In the genomic region with DNA sequence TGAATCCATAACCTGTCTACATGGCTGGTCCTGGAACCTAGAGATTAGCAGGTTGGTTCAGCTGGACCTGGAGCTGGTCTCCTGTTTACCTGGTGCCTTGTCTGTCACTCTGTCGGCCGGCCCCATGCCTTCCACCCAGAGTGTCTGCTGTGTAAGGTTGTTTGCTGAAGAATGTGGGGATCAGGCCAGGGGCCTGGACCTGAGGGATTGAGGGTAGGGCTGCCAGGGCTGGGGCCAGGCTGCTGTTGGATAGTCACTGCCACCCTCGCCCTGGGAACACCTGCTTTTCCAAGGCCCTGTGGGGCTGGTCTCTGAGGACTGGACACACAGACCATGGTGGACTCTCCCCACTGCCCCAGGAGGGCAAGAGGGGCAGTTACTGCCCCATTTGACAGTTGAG, we compare ENCODE assay signal across 12 cellular contexts. TPM values are rescaled to one million over a fixed set of nuclear protein-coding genes. Genes with fewer than 3 reads are reported as not detected.
DNase-seq lines count a peak whose midpoint lies in the region; ATAC-seq, FAIRE-seq and TF ChIP-seq lines count a peak whose summit lies in the region.
"Had no signal": no experiment of that assay in that cellular context is flagged by ENCODE, and none has a peak within 500 bp of the region (broad histone marks: within the 10 kb centered on the region; RNA-seq: fewer than 3 reads in every experiment).

No MANE protein-coding gene starts in this region.

- ATAC-seq in mucosa of descending colon, result no peak
- no peak for ATAC-seq in HG02885 (IDR thresholded peaks at IDR 0.05; ENCODE audit: poor library complexity, unreplicated experiment)
- no peak for ATAC-seq in HG02884 (IDR thresholded peaks at IDR 0.05; ENCODE audit: unreplicated experiment)
- ATAC-seq: activated naive CD4-positive, alpha-beta T cell treated with anti-CD3 and anti-CD28 coated beads, Interleukin-2, amount 50 U/mL, for 72 hours had no signal

- TF ChIP-seq POLR2A in prostate gland (IDR thresholded peaks at IDR 0.05), result no peak

- FAIRE-seq in urothelium cell line (lab: Jason Lieb, UNC), result no peak

- H3K9me2 ChIP-seq in PC-9 (ENCODE audit: insufficient read depth), result no peaks in the 10 kb centered on the region

- intact Hi-C loops in PC-9 (cut with micrococcal nuclease; ENCODE audit: unreplicated experiment) (no loop called here), prostate gland (cut with DNase I) (loop anchor here (10.0 kb wide), 1 partner anchor 217 kb away; no protein-coding TSS in a partner anchor), mucosa of descending colon (cut with DNase I, micrococcal nuclease) (loop anchor here (10.0 kb wide), 2 partner anchors 117 to 127 kb away; a partner anchor contains a TSS)

- DNase-seq in BJ (ENCODE audit: low read depth) (no peak), PC-9 (no peak), fibroblast of pulmonary artery (ENCODE audit: low read depth) (no peak), prostate gland (ENCODE audit: low spot score) (no peak), mucosa of descending colon (no peak), urothelium cell line (ENCODE audit: low spot score) (no peak)
- DNase-seq: activated CD4-positive, CD25-positive, alpha-beta regulatory T cell treated with anti-CD3 and anti-CD28 coated beads, Interleukin-2, amount 50 U/mL, for 72 hours; H7; NCI-H1436 had no signal

- peaks cover 12% of the 10 kb centered on the region for H3K36me3 ChIP-seq in BJ (ENCODE audit: control insufficient read depth, insufficient read depth, low read length)
- no peaks in the 10 kb centered on the region for H3K36me3 ChIP-seq in PC-9 (ENCODE audit: low read depth)
- no peaks in the 10 kb centered on the region for H3K36me3 ChIP-seq in prostate gland
- H3K36me3 ChIP-seq in mucosa of descending colon (ENCODE audit: low read depth), result no peaks in the 10 kb centered on the region

- WGBS in prostate gland, result 66% methylated on average over 3 of the region's 3 CpGs

- H3K4me1 ChIP-seq in PC-9 (replicated peaks; ENCODE audit: insufficient read depth) (peaks cover 13% of the 10 kb centered on the region), prostate gland (replicated peaks) (peaks cover 11% of the 10 kb centered on the region), mucosa of descending colon (ENCODE audit: low read depth) (peaks cover 15% of the 10 kb centered on the region)

- peak overlapping the region; percentile 85 for H3K4me2 ChIP-seq in PC-9

- no peaks in the 10 kb centered on the region for H3K9me3 ChIP-seq in PC-9 (ENCODE audit: insufficient read depth, low read depth)
- H3K9me3 ChIP-seq in prostate gland, result no peaks in the 10 kb centered on the region
- H3K9me3 ChIP-seq in mucosa of descending colon, result no peaks in the 10 kb centered on the region

- H2AFZ ChIP-seq in PC-9, result no peak overlapping the region

- CTCF ChIA-PET in BJ (lab: Yijun Ruan, JAX) (interaction anchor here (0.9 to 2.2 kb wide), 5 partner anchors 8 to 112 kb away, joined by 3 to 10 read pairs (median 4); a partner anchor contains a TSS), PC-9 (lab: Charles Lee) (no interaction called here)

- H3K27ac ChIP-seq in PC-9 (no peak overlapping the region), prostate gland (peak overlapping the region; percentile 72 to 82)

- peaks cover 9% of the 10 kb centered on the region; the same call in 1 of the 2 replicates for H3F3A ChIP-seq in PC-9 (ENCODE audit: insufficient read depth, low read depth)

- POLR2A ChIA-PET in BJ (lab: Charles Lee), result no interaction called here
- POLR2A ChIA-PET in PC-9 (lab: Charles Lee; ENCODE audit: unreplicated experiment), result no interaction called here

- H3K79me2 ChIP-seq in PC-9 (ENCODE audit: low read depth), result 0 out of 2 replicates have a peak, but pooled peaks cover 4% of the 10 kb centered on the region

- H3K4me3 ChIP-seq in BJ (ENCODE audit: low read depth, low read length) (peak overlapping the region; percentile 62), PC-9 (no peak overlapping the region), fibroblast of pulmonary artery (replicated peaks; ENCODE audit: low read depth, low read length) (peak overlapping the region; percentile 55), prostate gland (peak overlapping the region; percentile 73 to 86), mucosa of descending colon (no peak overlapping the region)

- H3K27me3 ChIP-seq in BJ (ENCODE audit: control insufficient read depth, insufficient read depth, low read length) (no peaks in the 10 kb centered on the region), PC-9 (ENCODE audit: insufficient read depth, low read depth) (no peaks in the 10 kb centered on the region), prostate gland (replicated peaks; ENCODE audit: insufficient read depth) (no peaks in the 10 kb centered on the region)

- peaks cover 4% of the 10 kb centered on the region; the same call in 1 of the 2 replicates for H4K20me1 ChIP-seq in PC-9 (ENCODE audit: insufficient read depth)

- TF ChIP-seq CTCF in BJ (IDR thresholded peaks at IDR 0.05; ENCODE audit: insufficient read depth, low read depth, low read length) (no peak), PC-9 (conservative IDR thresholded peaks at IDR 0.05) (no peak), fibroblast of pulmonary artery (IDR thresholded peaks at IDR 0.05; ENCODE audit: low read length, missing control alignments) (no peak), prostate gland (IDR thresholded peaks at IDR 0.05) (no peak), mucosa of descending colon (IDR thresholded peaks at IDR 0.05) (no peak)

- no TSS peak for BruUV-seq in PC-9 (replicated peaks; lab: Mats Ljungman, UMichigan)

RNA-seq across cellular contexts. Expression of a gene that starts 1.4 kb away (rescaled TPM):
- 62.1 and 107 TPM in 2 replicates for polyA plus RNA-seq in BJ (2011; rRNA removed)
- polyA minus RNA-seq in BJ (2011; rRNA and poly(A)+ RNA removed), result 25.1 and 26.2 TPM in 2 replicates
- total RNA-seq in PC-9 (2021) (104 and 144 TPM in 2 replicates), prostate gland (100 to 1,000 TPM; 118 to 170 TPM), mucosa of descending colon (10 to 100 TPM; 54.5 to 65.4 (median 60.0) TPM)

RNA-seq across cellular contexts. Expression of a gene that starts 8.6 kb away (rescaled TPM):
- polyA plus RNA-seq in BJ (2011; rRNA removed), result 0.26 and 0.33 TPM in 2 replicates
- not detected in 2 replicates for polyA minus RNA-seq in BJ (2011; rRNA and poly(A)+ RNA removed)
- total RNA-seq in PC-9 (2021) (4.0 and 8.1 TPM in 2 replicates), prostate gland (1 to 10 TPM; 1.8 to 3.6 TPM), mucosa of descending colon (1 to 10 TPM in 1 of 3 donors, under 1 TPM in 2; 0.32 to 2.1 (median 0.60) TPM)

RNA-seq across cellular contexts. Expression of a gene that starts 18.5 kb away (rescaled TPM):
- polyA plus RNA-seq in BJ (2011; rRNA removed), result 14.4 and 23.0 TPM in 2 replicates
- 11.2 and 14.8 TPM in 2 replicates for polyA minus RNA-seq in BJ (2011; rRNA and poly(A)+ RNA removed)
- total RNA-seq in PC-9 (2021), result 68.4 and 72.5 TPM in 2 replicates
- total RNA-seq in prostate gland, result 10 to 100 TPM; 30.7 to 74.3 TPM
- total RNA-seq in mucosa of descending colon, result 10 to 100 TPM; 41.9 to 45.4 (median 42.4) TPM

RNA-seq across cellular contexts. Expression of a gene that starts 19.5 kb away (rescaled TPM):
- 14.6 and 21.0 TPM in 2 replicates for polyA plus RNA-seq in BJ (2011; rRNA removed)
- 3.5 and 10.6 TPM in 2 replicates for polyA minus RNA-seq in BJ (2011; rRNA and poly(A)+ RNA removed)
- total RNA-seq in PC-9 (2021), result 47.3 and 66.6 TPM in 2 replicates
- 10 to 100 TPM; 16.4 to 24.9 TPM for total RNA-seq in prostate gland
- total RNA-seq in mucosa of descending colon, result 10 to 100 TPM; 23.5 to 28.2 (median 24.5) TPM

RNA-seq across cellular contexts. Expression of a gene that starts 19.6 kb away (rescaled TPM):
- polyA plus RNA-seq in BJ (2011; rRNA removed), result 30.5 and 66.3 TPM in 2 replicates
- polyA minus RNA-seq in BJ (2011; rRNA and poly(A)+ RNA removed), result 67.8 and 87.9 TPM in 2 replicates
- total RNA-seq in PC-9 (2021) (166 and 170 TPM in 2 replicates), prostate gland (100 to 1,000 TPM in 1 of 2 donors, 10 to 100 TPM in 1; 86.3 to 168 TPM), mucosa of descending colon (100 to 1,000 TPM; 140 to 161 (median 150) TPM)

Comparison
In these comparisons a context has a peak if more than half of its experiments do, and no peak if none do; other contexts are left out.
1. H3K4me3 ChIP-seq: peak in BJ (single experiment), fibroblast of pulmonary artery (single experiment) and prostate gland (2 of 2); none in PC-9 (single experiment) and mucosa of descending colon (single experiment).